In genomic region chr12:93743229-93743998, GRCh38 we compare ENCODE assay signal across 8 cellular contexts.
DNase-seq lines count a peak whose midpoint lies in the region; ATAC-seq and TF ChIP-seq lines count a peak whose summit lies in the region.

No MANE protein-coding gene starts in this region.

- H3K27me3 ChIP-seq in adipocyte (replicated peaks; ENCODE audit: control insufficient read depth, insufficient read depth, low read length) = no peaks in the 10 kb centered on the region
- H3K27me3 ChIP-seq in lower lobe of right lung (ENCODE audit: low read depth) = no peaks in the 10 kb centered on the region
- no peaks in the 10 kb centered on the region for H3K27me3 ChIP-seq in thyroid gland

- H3K4me3 ChIP-seq in adipocyte (ENCODE audit: low read length) (peak overlapping the region; percentile 91), lower lobe of right lung (peak overlapping the region; percentile 58), thyroid gland (replicated peaks in 1 of 3) (no peak overlapping the region)

- H3K27me3 Mint-ChIP-seq in activated T-cell treated with anti-CD3 and anti-CD28 coated beads, Interleukin-2, amount 50 U/mL, for 4 hours (ENCODE audit: low read depth) = no peaks in the 10 kb centered on the region

- no peak for TF ChIP-seq POLR2A in thyroid gland (IDR thresholded peaks at IDR 0.05)

- intact Hi-C loops in lower lobe of right lung (cut with DNase I) (no loop called here), thyroid gland (cut with DNase I) (loop anchor here (5.0 kb wide), 1 partner anchor 171 kb away; the partner anchor contains the start of gene SOCS2)

- peak overlapping the region; percentile 90 for H3K4me3 Mint-ChIP-seq in activated T-cell treated with anti-CD3 and anti-CD28 coated beads, Interleukin-2, amount 50 U/mL, for 4 hours

- H3K27ac ChIP-seq in lower lobe of right lung (peak overlapping the region; percentile 91), thyroid gland (peak overlapping the region; percentile 90 to 98 (median 93))

- H3K4me1 ChIP-seq in adipocyte (ENCODE audit: control insufficient read depth, insufficient read depth, low read length) (peaks cover 33% of the 10 kb centered on the region), lower lobe of right lung (peaks cover 39% of the 10 kb centered on the region), thyroid gland (peaks cover 17 to 18% of the 10 kb centered on the region in 2 donors)

- H3K9ac ChIP-seq in adipocyte (ENCODE audit: low read length) = peak overlapping the region; percentile 86

- H3K36me3 ChIP-seq in adipocyte (ENCODE audit: control insufficient read depth, insufficient read depth, low read length, severe bottlenecking) = no peaks in the 10 kb centered on the region
- no peaks in the 10 kb centered on the region for H3K36me3 ChIP-seq in lower lobe of right lung
- no peaks in the 10 kb centered on the region for H3K36me3 ChIP-seq in thyroid gland

- H3K4me1 Mint-ChIP-seq in activated T-cell treated with anti-CD3 and anti-CD28 coated beads, Interleukin-2, amount 50 U/mL, for 4 hours (ENCODE audit: low read depth) = peaks cover 28% of the 10 kb centered on the region

- WGBS in thyroid gland, 2 donors = 90 to 92% methylated on average over 9 of the region's 9 CpGs

- DNase-seq in activated T-cell treated with anti-CD3 and anti-CD28 coated beads, Interleukin-2, amount 50 U/mL, for 4 hours = no peak
- DNase-seq in activated T-cell treated with anti-CD3 and anti-CD28 coated beads, Interleukin-2, amount 50 U/mL, for 48 hours = no peak
- no peak for DNase-seq in adipocyte (ENCODE audit: low read depth)
- no peak for DNase-seq in lower lobe of right lung
- no peak for DNase-seq in thyroid gland
- no peak for DNase-seq in NCI-H345 treated with DMSO at 0.1 percent for 48 hours (lab: John Stamatoyannopoulos, UW; ENCODE audit: unreplicated experiment)
- no peak for DNase-seq in hepatic stellate cell (ENCODE audit: low spot score)
- DNase-seq in SK-N-DZ (ENCODE audit: low spot score) = no peak

- H3K9me3 ChIP-seq in adipocyte (ENCODE audit: control insufficient read depth, low read length) (no peaks in the 10 kb centered on the region), lower lobe of right lung (no peaks in the 10 kb centered on the region), thyroid gland (no peaks in the 10 kb centered on the region)

- no peaks in the 10 kb centered on the region for H3K9me3 Mint-ChIP-seq in activated T-cell treated with anti-CD3 and anti-CD28 coated beads, Interleukin-2, amount 50 U/mL, for 4 hours

- TF ChIP-seq CTCF in lower lobe of right lung (IDR thresholded peaks at IDR 0.05) (no peak), thyroid gland (IDR thresholded peaks at IDR 0.05) (no peak)

- no peaks in the 10 kb centered on the region for H3K36me3 Mint-ChIP-seq in activated T-cell treated with anti-CD3 and anti-CD28 coated beads, Interleukin-2, amount 50 U/mL, for 4 hours (ENCODE audit: insufficient read depth)

- ATAC-seq in activated T-cell treated with anti-CD3 and anti-CD28 coated beads, Interleukin-2, amount 50 U/mL, for 4 hours = no peak
- ATAC-seq in lower lobe of right lung = no peak

Comparison
In these comparisons a context has a peak if more than half of its experiments do, and no peak if none do; other contexts are left out.
1. H3K4me3 ChIP-seq: peak in adipocyte (single experiment) and lower lobe of right lung (single experiment); none in thyroid gland (0 of 3).